Comparison of ENCODE assay signal across 8 cellular contexts in genomic region chr7:77351539-77352004, GRCh38.
DNase-seq lines count a peak whose midpoint lies in the region; ATAC-seq, FAIRE-seq and TF ChIP-seq lines count a peak whose summit lies in the region.

No MANE protein-coding gene starts in this region.

- no peak for DNase-seq in SK-N-SH
- no peak for DNase-seq in H1 (ENCODE audit: low read depth in 1 of 2, low spot score in 2 of 2)
- peak; percentile 10 to 23 for DNase-seq in stimulated activated CD8-positive, alpha-beta memory T cell treated with anti-CD3 and anti-CD28 coated beads, Interleukin-2, amount 100 ng/mL, for 48 hours (ENCODE audit: low read depth in 2 of 2)
- DNase-seq in NCI-H2171 (lab: John Stamatoyannopoulos, UW): no peak
- no peak for DNase-seq in NCI-H748 treated with DMSO at 0.1 percent for 48 hours (lab: John Stamatoyannopoulos, UW)

- no peak overlapping the region for H4K5ac ChIP-seq in H1 (ENCODE audit: insufficient read length, low read depth, low read length)

- H3K56ac ChIP-seq in H1 (replicated peaks; ENCODE audit: insufficient read length, low read depth, low read length): no peak overlapping the region

- POLR2A ChIA-PET in SK-N-SH (lab: Yijun Ruan, JAX) (no interaction called here), H1 (lab: Charles Lee; ENCODE audit: partially characterized antibody) (no interaction called here)

- H3K9me3 ChIP-seq in SK-N-SH (no peaks in the 10 kb centered on the region), H1 (ENCODE audit: insufficient read depth in 2 of 2, low read depth in 1 of 2, low read length in 1 of 2) (no peaks in the 10 kb centered on the region)

- no peak for FAIRE-seq in H1 (lab: Jason Lieb, UNC)

- no peak overlapping the region for H3K4me2 ChIP-seq in SK-N-SH
- H3K4me2 ChIP-seq in H1 (ENCODE audit: insufficient read depth in 1 of 2, low read depth in 2 of 2, low read length in 2 of 2): no peak overlapping the region

- H3K18ac ChIP-seq in H1 (ENCODE audit: extremely low read depth, low read length): no peak overlapping the region

- ATAC-seq in SK-N-SH treated with all-trans-retinoic acid at 6 μM for 48 hours: no peak
- ATAC-seq in HG03196 (IDR thresholded peaks at IDR 0.05; ENCODE audit: unreplicated experiment): peak; percentile 96
- ATAC-seq in activated CD4-positive, CD25-positive, alpha-beta regulatory T cell treated with anti-CD3 and anti-CD28 coated beads, Interleukin-2, amount 50 U/mL, for 24 hours: peak; percentile 69 to 80

- H3K27me3 ChIP-seq in SK-N-SH (ENCODE audit: insufficient read depth) (no peaks in the 10 kb centered on the region), H1 (replicated peaks in 1 of 4; ENCODE audit: control insufficient read depth in 3 of 4, extremely low read depth in 1 of 4, insufficient read depth in 3 of 4, low read length in 3 of 4) (no peaks in the 10 kb centered on the region)

- H3K9ac ChIP-seq in SK-N-SH (no peak overlapping the region), H1 (replicated peaks in 1 of 4; ENCODE audit: extremely low read depth in 1 of 4, low read depth in 3 of 4, low read length in 3 of 4) (no peak overlapping the region)

- H2BK15ac ChIP-seq in H1 (ENCODE audit: low read length): no peak overlapping the region

- TF ChIP-seq RAD21 in SK-N-SH (IDR thresholded peaks at IDR 0.05; ENCODE audit: low read length): no peak
- TF ChIP-seq RAD21 in H1 (IDR thresholded peaks at IDR 0.05 in 1 of 2, conservative IDR thresholded peaks at IDR 0.05 in 1 of 2; ENCODE audit: low read depth in 2 of 2, low read length in 2 of 2): no peak

- no peak for TF ChIP-seq POLR2A in H1 (IDR thresholded peaks at IDR 0.05; ENCODE audit: control extremely low read depth in 1 of 2, low read depth in 2 of 2, low read length in 2 of 2)

- 92% methylated on average over 5 of the region's 5 CpGs for WGBS in SK-N-SH (ENCODE audit: low lambda C conversion rate)
- WGBS in H1 (ENCODE audit: extremely low coverage in 1 of 2, insufficient coverage in 1 of 2, insufficient read length in 1 of 2, insufficient replicate concordance in 2 of 2, low coverage in 1 of 2, low lambda C conversion rate in 2 of 2, missing lambda C conversion rate in 1 of 2), 2 experiments: 76% methylated on average over 5 of the region's 5 CpGs; no CpG with 5 or more reads in 1 of the 2 experiments

- H3K4ac ChIP-seq in H1 (replicated peaks; ENCODE audit: insufficient read length, low read depth, low read length): no peak overlapping the region

- H3F3A ChIP-seq in SK-N-SH (replicated peaks; ENCODE audit: insufficient read depth): peaks cover 19% of the 10 kb centered on the region

- H2BK12ac ChIP-seq in H1 (ENCODE audit: low read depth, low read length): peak overlapping the region; percentile 13; the same call in 1 of the 2 replicates

- TF ChIP-seq CTCF in SK-N-SH (IDR thresholded peaks at IDR 0.05): no peak
- no peak for TF ChIP-seq CTCF in H1 (IDR thresholded peaks at IDR 0.05; ENCODE audit: control extremely low read depth in 1 of 3, insufficient read depth in 1 of 3, low read depth in 1 of 3, low read length in 3 of 3)

- no peak overlapping the region for H2BK20ac ChIP-seq in H1 (ENCODE audit: low read length)

- H2BK120ac ChIP-seq in H1 (replicated peaks; ENCODE audit: low read depth, low read length): no peak overlapping the region

- CTCF ChIA-PET in SK-N-SH (lab: Yijun Ruan, JAX) (interaction anchor here (1.1 kb wide), 1 partner anchor 9 kb away, joined by 3 read pairs; no protein-coding TSS in a partner anchor), H1 (lab: Charles Lee; ENCODE audit: partially characterized antibody) (no interaction called here)

- H4K20me1 ChIP-seq in SK-N-SH (ENCODE audit: insufficient read depth): no peaks in the 10 kb centered on the region
- H4K20me1 ChIP-seq in H1 (replicated peaks in 1 of 2; ENCODE audit: control insufficient read depth in 1 of 2, insufficient read depth in 2 of 2, low read length in 2 of 2): no peaks in the 10 kb centered on the region

- H3K14ac ChIP-seq in H1 (ENCODE audit: insufficient read length): no peak overlapping the region

- H2BK5ac ChIP-seq in H1 (ENCODE audit: low read depth, low read length): no peak overlapping the region

- peak overlapping the region; percentile 4 for H4K91ac ChIP-seq in H1 (replicated peaks; ENCODE audit: insufficient read length, low read length)

- no peaks in the 10 kb centered on the region for H3K9me2 ChIP-seq in SK-N-SH

- H3K79me1 ChIP-seq in H1 (ENCODE audit: low read depth, low read length): no peaks in the 10 kb centered on the region

- no peak overlapping the region for H4K8ac ChIP-seq in H1 (ENCODE audit: extremely low read depth, insufficient read depth, low read length)

- TF ChIP-seq EP300 in SK-N-SH (IDR thresholded peaks at IDR 0.05; ENCODE audit: borderline replicate concordance in 1 of 2, low read depth in 1 of 2, low read length in 1 of 2) (no peak), H1 (IDR thresholded peaks at IDR 0.05; ENCODE audit: borderline replicate concordance in 1 of 2, low read depth in 2 of 2, low read length in 2 of 2) (no peak)

- no peaks in the 10 kb centered on the region for H3K23me2 ChIP-seq in H1 (ENCODE audit: low read depth, low read length)

- no peak overlapping the region for H2AK5ac ChIP-seq in H1 (ENCODE audit: low read depth, low read length)

- H2AFZ ChIP-seq in SK-N-SH (ENCODE audit: low read depth) (no peak overlapping the region), H1 (ENCODE audit: low read length) (no peak overlapping the region)

- H3K79me2 ChIP-seq in SK-N-SH (ENCODE audit: insufficient read depth) (no peaks in the 10 kb centered on the region), H1 (ENCODE audit: control insufficient read depth in 1 of 2, insufficient read depth in 2 of 2, low read length in 2 of 2) (no peaks in the 10 kb centered on the region)

- H3K36me3 ChIP-seq in SK-N-SH (replicated peaks in 1 of 2; ENCODE audit: control insufficient read depth in 1 of 2, insufficient read depth in 2 of 2, low read length in 1 of 2) (no peaks in the 10 kb centered on the region), H1 (ENCODE audit: control insufficient read depth in 2 of 4, insufficient read depth in 4 of 4, low read length in 3 of 4) (no peaks in the 10 kb centered on the region)

- H3K4me3 ChIP-seq in SK-N-SH (ENCODE audit: low read depth in 2 of 2, low read length in 1 of 2) (no peak overlapping the region), H1 (ENCODE audit: extremely low read depth in 1 of 4, insufficient read depth in 2 of 4, low read depth in 3 of 4, low read length in 4 of 4) (no peak overlapping the region)

- H3K27ac ChIP-seq in SK-N-SH (ENCODE audit: low read depth in 2 of 2, low read length in 1 of 2) (no peak overlapping the region), H1 (ENCODE audit: low read depth, low read length) (no peak overlapping the region)

- no peak overlapping the region for H3K23ac ChIP-seq in H1 (ENCODE audit: insufficient read length)

- peaks cover 15 to 22% of the 10 kb centered on the region in 2 experiments for H3K4me1 ChIP-seq in SK-N-SH (ENCODE audit: control insufficient read depth in 1 of 2, insufficient read depth in 2 of 2, low read depth in 1 of 2, low read length in 1 of 2)
- H3K4me1 ChIP-seq in H1 (replicated peaks in 1 of 4; ENCODE audit: control insufficient read depth in 3 of 4, insufficient read depth in 4 of 4, low read length in 3 of 4): peaks cover 0 to 8% (median 2%) of the 10 kb centered on the region in 4 experiments; a peak in 5 of 7 replicates

TF ChIP-seq in SK-N-SH treated with all-trans-retinoic acid at 6 μM for 48 hours, 23 proteins besides CTCF, POLR2A, EP300 and RAD21:
- TF ChIP-seq CSDC2 (CRISPR knock-in tag; IDR thresholded peaks at IDR 0.05) (0 out of 2 replicates have a peak, but pooled peaks have one; percentile 62), SNAI2 (CRISPR knock-in tag; IDR thresholded peaks at IDR 0.05) (no peak)
TF ChIP-seq in SK-N-SH treated with all-trans-retinoic acid at 6 μM for 48 hours: peak in this region for 1.

TF ChIP-seq in SK-N-SH, 30 proteins besides CTCF, POLR2A, EP300 and RAD21 (continues in another document):
- TF ChIP-seq RFX5 (IDR thresholded peaks at IDR 0.05; ENCODE audit: low read length): no peak
- no peak for TF ChIP-seq USF2 (IDR thresholded peaks at IDR 0.05; ENCODE audit: borderline replicate concordance, low read depth, low read length)
- TF ChIP-seq MEF2A (IDR thresholded peaks at IDR 0.05; ENCODE audit: borderline replicate concordance, low read depth): no peak
- no peak for TF ChIP-seq MXI1 (IDR thresholded peaks at IDR 0.05; ENCODE audit: low read depth, low read length)
- no peak for TF ChIP-seq FOXM1 (IDR thresholded peaks at IDR 0.05; ENCODE audit: low read depth)
- TF ChIP-seq NRF1 (IDR thresholded peaks at IDR 0.05; ENCODE audit: low read depth, low read length): no peak
- no peak for TF ChIP-seq GATA2 (CRISPR knock-in tag; IDR thresholded peaks at IDR 0.05)
- TF ChIP-seq ELF1 (IDR thresholded peaks at IDR 0.05): no peak
- no peak for TF ChIP-seq FOXJ3 (CRISPR knock-in tag; IDR thresholded peaks at IDR 0.05)

TF ChIP-seq in H1, 55 proteins besides CTCF, POLR2A, EP300 and RAD21:
- no peak for TF ChIP-seq SAP30 (IDR thresholded peaks at IDR 0.05; ENCODE audit: insufficient read depth, insufficient replicate concordance, low read length)

Comparison
In these comparisons a context has a peak if more than half of its experiments do, and no peak if none do; other contexts are left out.
1. DNase-seq: peak in stimulated activated CD8-positive, alpha-beta memory T cell treated with anti-CD3 and anti-CD28 coated beads, Interleukin-2, amount 100 ng/mL, for 48 hours (2 of 2); none in SK-N-SH (single experiment), H1 (0 of 2), NCI-H2171 (single experiment) and NCI-H748 treated with DMSO at 0.1 percent for 48 hours (single experiment).